ENCODE assay signal across 14 cellular contexts in genomic region chr22:37053310-37054077, GRCh38. TPM values are rescaled to one million over a fixed set of nuclear protein-coding genes. Genes with fewer than 3 reads are reported as not detected.
A peak's percentile ranks its signal among the peaks of the same experiment; 100 is the strongest.
DNase-seq lines count a peak whose midpoint lies in the region; ATAC-seq and TF ChIP-seq lines count a peak whose summit lies in the region.
"Had no signal": no experiment of that assay in that cellular context is flagged by ENCODE, and none has a peak within 500 bp of the region (broad histone marks: within the 10 kb centered on the region; RNA-seq: fewer than 3 reads in every experiment).

No MANE protein-coding gene starts in this region.

- H3K9me3 ChIP-seq in suprapubic skin (no peaks in the 10 kb centered on the region), PC-9 (ENCODE audit: insufficient read depth, low read depth) (no peaks in the 10 kb centered on the region)
- H3K9me3 ChIP-seq: MG63 had no signal

- DNase-seq in activated T-cell treated with anti-CD3 and anti-CD28 coated beads, Interleukin-2, amount 50 U/mL, for 4 hours, result no peak
- no peak for DNase-seq in activated T-cell treated with anti-CD3 and anti-CD28 coated beads, Interleukin-2, amount 50 U/mL, for 48 hours
- no peak for DNase-seq in activated naive CD8-positive, alpha-beta T cell treated with anti-CD3 and anti-CD28 coated beads for 36 hours
- DNase-seq in left cardiac atrium, result peak; percentile 43
- no peak for DNase-seq in suprapubic skin (ENCODE audit: low spot score in 2 of 2)
- DNase-seq in ureter (ENCODE audit: low spot score), result no peak
- no peak for DNase-seq in NCI-H2196 (lab: John Stamatoyannopoulos, UW; ENCODE audit: unreplicated experiment)
- DNase-seq in PC-9, result no peak
- DNase-seq: MG63, NCI-H510A treated with DMSO at 0.1 percent for 48 hours, SIG-M5 had no signal

- no peak for TF ChIP-seq CTCF in suprapubic skin (IDR thresholded peaks at IDR 0.05)
- TF ChIP-seq CTCF in PC-9 (conservative IDR thresholded peaks at IDR 0.05), result no peak

- no peaks in the 10 kb centered on the region for H4K20me1 ChIP-seq in PC-9 (ENCODE audit: insufficient read depth)

- no peak overlapping the region for H3K27ac Mint-ChIP-seq in activated naive CD8-positive, alpha-beta T cell treated with anti-CD3 and anti-CD28 coated beads for 36 hours

- H3K4me1 Mint-ChIP-seq in activated T-cell treated with anti-CD3 and anti-CD28 coated beads, Interleukin-2, amount 50 U/mL, for 4 hours (ENCODE audit: low read depth), result peaks cover 15% of the 10 kb centered on the region
- peaks cover 11% of the 10 kb centered on the region for H3K4me1 Mint-ChIP-seq in activated naive CD8-positive, alpha-beta T cell treated with anti-CD3 and anti-CD28 coated beads for 36 hours

- no peaks in the 10 kb centered on the region for H3K27me3 ChIP-seq in suprapubic skin
- H3K27me3 ChIP-seq in PC-9 (ENCODE audit: insufficient read depth, low read depth), result no peaks in the 10 kb centered on the region
- H3K27me3 ChIP-seq: MG63 had no signal

- H3K4me3 ChIP-seq in suprapubic skin, result no peak overlapping the region
- H3K4me3 ChIP-seq in PC-9, result no peak overlapping the region
- H3K4me3 ChIP-seq: MG63 had no signal

- ATAC-seq in activated T-cell treated with anti-CD3 and anti-CD28 coated beads, Interleukin-2, amount 50 U/mL, for 4 hours, result no peak
- ATAC-seq in left cardiac atrium, result peak; percentile 55 to 56
- ATAC-seq: HCT116 had no signal

- BruUV-seq in PC-9 (replicated peaks; lab: Mats Ljungman, UMichigan), result no TSS peak

- WGBS in suprapubic skin, result 42% methylated on average over 9 of the region's 17 CpGs

- CTCF ChIA-PET in PC-9 (lab: Charles Lee), result no interaction called here

- intact Hi-C loops in left cardiac atrium (cut with DNase I), result no loop called here
- intact Hi-C loops in PC-9 (cut with micrococcal nuclease; ENCODE audit: unreplicated experiment), result no loop called here

- no peak overlapping the region for H3K4me2 ChIP-seq in PC-9

- H3K27me3 Mint-ChIP-seq in activated T-cell treated with anti-CD3 and anti-CD28 coated beads, Interleukin-2, amount 50 U/mL, for 4 hours (ENCODE audit: low read depth), result no peaks in the 10 kb centered on the region
- no peaks in the 10 kb centered on the region for H3K27me3 Mint-ChIP-seq in activated naive CD8-positive, alpha-beta T cell treated with anti-CD3 and anti-CD28 coated beads for 36 hours

- H3K79me2 ChIP-seq in PC-9 (ENCODE audit: low read depth), result no peaks in the 10 kb centered on the region

- no peak overlapping the region for H2AFZ ChIP-seq in PC-9

- peaks cover 38% of the 10 kb centered on the region for H3K4me1 ChIP-seq in suprapubic skin
- H3K4me1 ChIP-seq in PC-9 (replicated peaks; ENCODE audit: insufficient read depth), result peaks cover 7% of the 10 kb centered on the region; the same call in 1 of the 2 replicates

- H3K36me3 ChIP-seq in suprapubic skin, result peaks cover 26% of the 10 kb centered on the region
- H3K36me3 ChIP-seq in PC-9 (ENCODE audit: low read depth), result no peaks in the 10 kb centered on the region
- H3K36me3 ChIP-seq: MG63 had no signal

- H3K9me2 ChIP-seq in PC-9 (ENCODE audit: insufficient read depth), result no peaks in the 10 kb centered on the region

- H3K27ac ChIP-seq in suprapubic skin (peak overlapping the region; percentile 21), PC-9 (no peak overlapping the region)

- TF ChIP-seq EP300 in suprapubic skin (IDR thresholded peaks at IDR 0.05), result no peak

- peaks cover 19% of the 10 kb centered on the region for H3K36me3 Mint-ChIP-seq in activated T-cell treated with anti-CD3 and anti-CD28 coated beads, Interleukin-2, amount 50 U/mL, for 4 hours (ENCODE audit: insufficient read depth)
- peaks cover 1% of the 10 kb centered on the region for H3K36me3 Mint-ChIP-seq in activated naive CD8-positive, alpha-beta T cell treated with anti-CD3 and anti-CD28 coated beads for 36 hours

- no peaks in the 10 kb centered on the region for H3F3A ChIP-seq in PC-9 (ENCODE audit: insufficient read depth, low read depth)

- H3K9me3 Mint-ChIP-seq in activated T-cell treated with anti-CD3 and anti-CD28 coated beads, Interleukin-2, amount 50 U/mL, for 4 hours, result no peaks in the 10 kb centered on the region
- no peaks in the 10 kb centered on the region for H3K9me3 Mint-ChIP-seq in activated naive CD8-positive, alpha-beta T cell treated with anti-CD3 and anti-CD28 coated beads for 36 hours

- H3K4me3 Mint-ChIP-seq in activated T-cell treated with anti-CD3 and anti-CD28 coated beads, Interleukin-2, amount 50 U/mL, for 4 hours, result peak overlapping the region; percentile 79
- peak overlapping the region; percentile 7 for H3K4me3 Mint-ChIP-seq in activated naive CD8-positive, alpha-beta T cell treated with anti-CD3 and anti-CD28 coated beads for 36 hours

- no peak for TF ChIP-seq POLR2A in suprapubic skin (IDR thresholded peaks at IDR 0.05)

- POLR2A ChIA-PET in PC-9 (lab: Charles Lee; ENCODE audit: unreplicated experiment), result interaction anchor here (0.7 kb wide), 1 partner anchor 193 kb away, joined by 4 read pairs; no protein-coding TSS in a partner anchor

RNA-seq across cellular contexts. Expression of gene KCTD17, which starts 2.0 kb away (rescaled TPM):
- 10 to 100 TPM; 33.8 to 39.6 (median 34.3) TPM for total RNA-seq in activated T-cell treated with anti-CD3 and anti-CD28 coated beads, Interleukin-2, amount 50 U/mL, for 4 hours
- 10 to 100 TPM; 22.9 to 25.4 TPM for total RNA-seq in activated naive CD8-positive, alpha-beta T cell treated with anti-CD3 and anti-CD28 coated beads for 36 hours
- total RNA-seq in left cardiac atrium (10 to 100 TPM; 27.7 to 50.6 TPM), suprapubic skin (10 to 100 TPM; 25.0 to 67.0 (median 35.7) TPM), ureter (37.2 TPM), PC-9 (2021) (29.5 and 32.6 TPM in 2 replicates)

RNA-seq across cellular contexts. Expression of gene MPST, which starts 34.0 kb away (rescaled TPM):
- total RNA-seq in activated T-cell treated with anti-CD3 and anti-CD28 coated beads, Interleukin-2, amount 50 U/mL, for 4 hours, result 1 to 10 TPM; 4.7 to 7.2 (median 6.0) TPM
- 1 to 10 TPM; 5.5 to 5.6 TPM for total RNA-seq in activated naive CD8-positive, alpha-beta T cell treated with anti-CD3 and anti-CD28 coated beads for 36 hours
- total RNA-seq in left cardiac atrium, result 10 to 100 TPM; 48.2 to 51.2 TPM
- total RNA-seq in suprapubic skin, result 100 to 1,000 TPM in 3 of 4 donors, 10 to 100 TPM in 1; 99.0 to 171 (median 143) TPM
- total RNA-seq in ureter, result 42.7 TPM
- total RNA-seq in PC-9 (2021), result 75.9 and 109 TPM in 2 replicates

RNA-seq across cellular contexts. Expression of gene TST, which starts 34.2 kb away (rescaled TPM):
- total RNA-seq in activated T-cell treated with anti-CD3 and anti-CD28 coated beads, Interleukin-2, amount 50 U/mL, for 4 hours, result 1 to 10 TPM; 1.2 TPM
- under 1 TPM; 0.68 to 0.80 TPM for total RNA-seq in activated naive CD8-positive, alpha-beta T cell treated with anti-CD3 and anti-CD28 coated beads for 36 hours
- total RNA-seq in left cardiac atrium (10 to 100 TPM; 33.3 to 35.5 TPM), suprapubic skin (10 to 100 TPM; 23.2 to 56.3 (median 52.4) TPM), ureter (53.4 TPM), PC-9 (2021) (99.4 and 123 TPM in 2 replicates)

RNA-seq across cellular contexts. Expression of gene TMPRSS6, which starts 56.0 kb away (rescaled TPM):
- total RNA-seq in activated T-cell treated with anti-CD3 and anti-CD28 coated beads, Interleukin-2, amount 50 U/mL, for 4 hours, result 1 to 10 TPM in 1 of 3 donors, under 1 TPM in 2; 0.76 to 1.3 (median 0.89) TPM
- 1 to 10 TPM; 1.8 to 2.0 TPM for total RNA-seq in activated naive CD8-positive, alpha-beta T cell treated with anti-CD3 and anti-CD28 coated beads for 36 hours
- not detected for total RNA-seq in left cardiac atrium
- total RNA-seq in suprapubic skin, result 1 to 10 TPM in 2 of 4 donors, under 1 TPM in 2; 0.30 to 3.8 (median 1.0) TPM
- total RNA-seq in ureter, result 0.31 TPM
- total RNA-seq in PC-9 (2021), result 0.79 and 0.88 TPM in 2 replicates
- total RNA-seq: fibroblast of villous mesenchyme, renal cortical epithelial cell had no signal

Comparison
In these comparisons a context has a peak if more than half of its experiments do, and no peak if none do; other contexts are left out.
1. ATAC-seq: peak in left cardiac atrium (2 of 2); none in activated T-cell treated with anti-CD3 and anti-CD28 coated beads, Interleukin-2, amount 50 U/mL, for 4 hours (0 of 2).
2. RNA of gene TST, which starts 34.2 kb away (total RNA-seq): 99.4 to 123 TPM in PC-9, 23.2 to 56.3 TPM in suprapubic skin, 53.4 TPM in ureter (single experiment) and 33.3 to 35.5 TPM in left cardiac atrium; 1.2 TPM in activated T-cell treated with anti-CD3 and anti-CD28 coated beads, Interleukin-2, amount 50 U/mL, for 4 hours and 0.68 to 0.80 TPM in activated naive CD8-positive, alpha-beta T cell treated with anti-CD3 and anti-CD28 coated beads for 36 hours; every median in the first group is over 10 times any median in the second.